In genomic region chr5:87300744-87301143, GRCh38 we compare ENCODE assay signal across 8 cellular contexts. TPM values are rescaled to one million over a fixed set of nuclear protein-coding genes. Genes with fewer than 3 reads are reported as not detected.
DNase-seq lines count a peak whose midpoint lies in the region; ATAC-seq and TF ChIP-seq lines count a peak whose summit lies in the region.

No MANE protein-coding gene starts in this region.

- peaks cover 3% of the 10 kb centered on the region for H3K9me3 Mint-ChIP-seq in stimulated activated memory B cell treated with anti-CD40 and anti-IgM and Interleukin-4, amounts not matched to agents 10 μg/mL and 1 μg/mL and 100 μg/mL, for 72 hours
- peaks cover 0 to 14% (median under 1%) of the 10 kb centered on the region in 9 donors for H3K9me3 Mint-ChIP-seq in naive thymus-derived CD8-positive, alpha-beta T cell

- H3K27me3 Mint-ChIP-seq in stimulated activated memory B cell treated with anti-CD40 and anti-IgM and Interleukin-4, amounts not matched to agents 10 μg/mL and 1 μg/mL and 100 μg/mL, for 72 hours = no peaks in the 10 kb centered on the region
- no peaks in the 10 kb centered on the region for H3K27me3 Mint-ChIP-seq in naive thymus-derived CD8-positive, alpha-beta T cell

- H3K27ac Mint-ChIP-seq in stimulated activated memory B cell treated with anti-CD40 and anti-IgM and Interleukin-4, amounts not matched to agents 10 μg/mL and 1 μg/mL and 100 μg/mL, for 72 hours = no peak overlapping the region
- H3K27ac Mint-ChIP-seq in naive thymus-derived CD8-positive, alpha-beta T cell = peak overlapping the region in 2 of 10 donors; percentile 28 to 82

- 61% methylated on average over 2 of the region's 2 CpGs for WGBS in suprapubic skin

- H3K36me3 ChIP-seq in suprapubic skin = peaks cover 10% of the 10 kb centered on the region

- ATAC-seq in stimulated activated memory B cell treated with anti-CD40 and anti-IgM and Interleukin-4, amounts not matched to agents 10 μg/mL and 1 μg/mL and 100 μg/mL, for 72 hours = peak; percentile 55
- ATAC-seq in naive thymus-derived CD8-positive, alpha-beta T cell = no peak

- DNase-seq in stimulated activated naive CD4-positive, alpha-beta T cell treated with Interleukin-2 at 50 U/mL for 16 hours (lab: John Stamatoyannopoulos, UW) = peak; percentile 49
- DNase-seq in stimulated activated naive CD4-positive, alpha-beta T cell (lab: John Stamatoyannopoulos, UW) = no peak
- peak; percentile 3 to 47 for DNase-seq in activated CD4-positive, alpha-beta T cell treated with anti-CD3 and anti-CD28 coated beads, Interleukin-2, amount 50 U/mL, for 24 hours (ENCODE audit: low read depth in 1 of 2, low spot score in 1 of 2)
- peak; percentile 25 for DNase-seq in iPS-NIHi7 (ENCODE audit: extremely low spot score)
- no peak for DNase-seq in suprapubic skin (ENCODE audit: low spot score in 2 of 2)
- DNase-seq in mesenteric fat pad (ENCODE audit: low spot score) = no peak
- DNase-seq in naive thymus-derived CD8-positive, alpha-beta T cell = no peak

- no peak for TF ChIP-seq CTCF in suprapubic skin (IDR thresholded peaks at IDR 0.05)

- peaks cover 71% of the 10 kb centered on the region for H3K4me1 Mint-ChIP-seq in stimulated activated memory B cell treated with anti-CD40 and anti-IgM and Interleukin-4, amounts not matched to agents 10 μg/mL and 1 μg/mL and 100 μg/mL, for 72 hours
- H3K4me1 Mint-ChIP-seq in naive thymus-derived CD8-positive, alpha-beta T cell = peaks cover 21 to 66% (median 58%) of the 10 kb centered on the region in 4 donors

- H3K4me3 Mint-ChIP-seq in stimulated activated memory B cell treated with anti-CD40 and anti-IgM and Interleukin-4, amounts not matched to agents 10 μg/mL and 1 μg/mL and 100 μg/mL, for 72 hours = no peak overlapping the region
- H3K4me3 Mint-ChIP-seq in naive thymus-derived CD8-positive, alpha-beta T cell = no peak overlapping the region

- POLR2A ChIA-PET in naive thymus-derived CD8-positive, alpha-beta T cell (lab: Charles Lee) = no interaction called here

- H3K4me3 ChIP-seq in suprapubic skin = no peak overlapping the region

- TF ChIP-seq POLR2A in suprapubic skin (IDR thresholded peaks at IDR 0.05) = no peak

- TF ChIP-seq EP300 in suprapubic skin (IDR thresholded peaks at IDR 0.05) = no peak

- H3K36me3 Mint-ChIP-seq in stimulated activated memory B cell treated with anti-CD40 and anti-IgM and Interleukin-4, amounts not matched to agents 10 μg/mL and 1 μg/mL and 100 μg/mL, for 72 hours = peaks cover 57% of the 10 kb centered on the region
- peaks cover 11 to 32% (median 31%) of the 10 kb centered on the region in 3 donors for H3K36me3 Mint-ChIP-seq in naive thymus-derived CD8-positive, alpha-beta T cell

- peaks cover 17% of the 10 kb centered on the region for H3K4me1 ChIP-seq in suprapubic skin

- H3K9me3 ChIP-seq in suprapubic skin = no peaks in the 10 kb centered on the region

- no peak overlapping the region for H3K27ac ChIP-seq in suprapubic skin

- no peaks in the 10 kb centered on the region for H3K27me3 ChIP-seq in suprapubic skin

RNA-seq across cellular contexts. Expression of gene RASA1, which starts 33.1 kb away (rescaled TPM):
- 10 to 100 TPM; 18.8 to 35.3 (median 26.6) TPM for total RNA-seq in suprapubic skin
- total RNA-seq in mesenteric fat pad = 23.5 TPM
- 10 to 100 TPM; 25.0 to 26.1 TPM for total RNA-seq in naive thymus-derived CD8-positive, alpha-beta T cell
- polyA plus RNA-seq in naive thymus-derived CD8-positive, alpha-beta T cell = 1 to 10 TPM; 3.4 to 7.7 (median 3.6) TPM

Comparison
In these comparisons a context has a peak if more than half of its experiments do, and no peak if none do; other contexts are left out.
1. DNase-seq: peak in stimulated activated naive CD4-positive, alpha-beta T cell treated with Interleukin-2 at 50 U/mL for 16 hours (single experiment), activated CD4-positive, alpha-beta T cell treated with anti-CD3 and anti-CD28 coated beads, Interleukin-2, amount 50 U/mL, for 24 hours (2 of 2) and iPS-NIHi7 (single experiment); none in stimulated activated naive CD4-positive, alpha-beta T cell (0 of 6), suprapubic skin (0 of 2), mesenteric fat pad (single experiment) and naive thymus-derived CD8-positive, alpha-beta T cell (0 of 10).